15 cellular contexts compared by ENCODE assay signal in genomic region chr16:19429271-19429670, GRCh38. TPM values are rescaled to one million over a fixed set of nuclear protein-coding genes. Genes with fewer than 3 reads are reported as not detected.
DNase-seq lines count a peak whose midpoint lies in the region; ATAC-seq and TF ChIP-seq lines count a peak whose summit lies in the region.
"Had no signal": no experiment of that assay in that cellular context is flagged by ENCODE, and none has a peak within 500 bp of the region (broad histone marks: within the 10 kb centered on the region; RNA-seq: fewer than 3 reads in every experiment).

No MANE protein-coding gene starts in this region.

- CTCF ChIA-PET in HEK293T (lab: Yijun Ruan, JAX): no interaction called here

- H3K27me3 Mint-ChIP-seq in activated T-cell treated with anti-CD3 and anti-CD28 coated beads, Interleukin-2, amount 50 U/mL, for 24 hours: peaks cover 18% of the 10 kb centered on the region

- H3K36me3 Mint-ChIP-seq in activated T-cell treated with anti-CD3 and anti-CD28 coated beads, Interleukin-2, amount 50 U/mL, for 24 hours (ENCODE audit: low read depth): no peaks in the 10 kb centered on the region
- H3K36me3 Mint-ChIP-seq: naive thymus-derived CD4-positive, alpha-beta T cell had no signal

- H3K27ac ChIP-seq in epithelial cell of prostate: peak overlapping the region; percentile 45
- H3K27ac ChIP-seq: BLaER1 treated with 17β-estradiol and CSF1 and Interleukin-3, amounts not matched to agents 10 nM and 100 nM; spleen had no signal

- H3K27ac Mint-ChIP-seq in activated T-cell treated with anti-CD3 and anti-CD28 coated beads, Interleukin-2, amount 50 U/mL, for 24 hours: no peak overlapping the region
- H3K27ac Mint-ChIP-seq: naive thymus-derived CD4-positive, alpha-beta T cell had no signal

- no peak for ATAC-seq in Right ventricle myocardium inferior
- ATAC-seq: naive thymus-derived CD4-positive, alpha-beta T cell had no signal

- TF ChIP-seq CTCF in LNCaP clone FGC (IDR thresholded peaks at IDR 0.05; ENCODE audit: control insufficient read depth, extremely low read depth, insufficient read depth): no peak

- H3K9me3 Mint-ChIP-seq in activated T-cell treated with anti-CD3 and anti-CD28 coated beads, Interleukin-2, amount 50 U/mL, for 24 hours: no peaks in the 10 kb centered on the region

- no peak overlapping the region for H3K4me3 Mint-ChIP-seq in activated T-cell treated with anti-CD3 and anti-CD28 coated beads, Interleukin-2, amount 50 U/mL, for 24 hours
- H3K4me3 Mint-ChIP-seq: naive thymus-derived CD4-positive, alpha-beta T cell had no signal

- H3K4me3 ChIP-seq in LNCaP clone FGC (ENCODE audit: low read depth, low read length): no peak overlapping the region
- H3K4me3 ChIP-seq: BLaER1 treated with 17β-estradiol and CSF1 and Interleukin-3, amounts not matched to agents 10 nM and 100 nM; spleen had no signal

- intact Hi-C loops in Right ventricle myocardium inferior (cut with DNase I): no loop called here

- POLR2A ChIA-PET in HEK293T (lab: Yijun Ruan, JAX): no interaction called here

- DNase-seq in LNCaP clone FGC (ENCODE audit: low read depth): peak; percentile 97
- peak; percentile 17 for DNase-seq in NCI-H2081 treated with DMSO at 0.1 percent for 48 hours (lab: John Stamatoyannopoulos, UW)
- DNase-seq in epithelial cell of prostate (ENCODE audit: low read depth, low spot score): peak; percentile 22
- DNase-seq in renal cortical epithelial cell (ENCODE audit: low read depth): peak; percentile 33
- DNase-seq in Right ventricle myocardium inferior (ENCODE audit: missing footprints): no peak
- no peak for DNase-seq in HEK293T (ENCODE audit: extremely low spot score)
- DNase-seq in activated T-cell treated with anti-CD3 and anti-CD28 coated beads, Interleukin-2, amount 50 U/mL, for 24 hours: no peak
- DNase-seq: activated CD4-positive, alpha-beta T cell treated with anti-CD3 and anti-CD28 coated beads, Interleukin-2, amount 50 U/mL, for 48 hours; effector memory CD4-positive, alpha-beta T cell; hippocampal formation; naive thymus-derived CD4-positive, alpha-beta T cell; NCI-H446 treated with DMSO at 0.1 percent for 48 hours; spleen had no signal

- H3K4me1 Mint-ChIP-seq in activated T-cell treated with anti-CD3 and anti-CD28 coated beads, Interleukin-2, amount 50 U/mL, for 24 hours (ENCODE audit: low read depth): no peaks in the 10 kb centered on the region

TF ChIP-seq in HEK293T, 16 proteins besides CTCF, POLR2A, EP300 and RAD21:
- TF ChIP-seq CTBP1 (IDR thresholded peaks at IDR 0.05; ENCODE audit: borderline replicate concordance) (no peak), SP1 (IDR thresholded peaks at IDR 0.05) (no peak), BHLHE40 (IDR thresholded peaks at IDR 0.05; ENCODE audit: borderline replicate concordance) (no peak), ELF4 (IDR thresholded peaks at IDR 0.05) (no peak), FOXM1 (IDR thresholded peaks at IDR 0.05; ENCODE audit: borderline replicate concordance) (no peak), PKNOX1 (IDR thresholded peaks at IDR 0.05) (no peak), ZNF384 (IDR thresholded peaks at IDR 0.05) (no peak), FOXK2 (IDR thresholded peaks at IDR 0.05) (no peak), HDGF (IDR thresholded peaks at IDR 0.05; ENCODE audit: borderline replicate concordance) (no peak), SUZ12 (IDR thresholded peaks at IDR 0.05) (no peak), LEF1 (IDR thresholded peaks at IDR 0.05; ENCODE audit: borderline replicate concordance) (no peak), NFRKB (IDR thresholded peaks at IDR 0.05) (no peak), TARDBP (IDR thresholded peaks at IDR 0.05) (no peak), ARNT (IDR thresholded peaks at IDR 0.05) (no peak), FOXA1 (IDR thresholded peaks at IDR 0.05) (no peak), L3MBTL2 (conservative IDR thresholded peaks at IDR 0.05) (no peak)
TF ChIP-seq in HEK293T: peak in this region for 0.

RNA-seq across cellular contexts. Expression of gene TMC5, which starts 11.6 kb away (rescaled TPM):
- total RNA-seq in renal cortical epithelial cell (0.05 and 0.17 TPM in 2 replicates), Right ventricle myocardium inferior (not detected)
- total RNA-seq: cardiac septum; naive thymus-derived CD4-positive, alpha-beta T cell had no signal

Comparison
In these comparisons a context has a peak if more than half of its experiments do, and no peak if none do; other contexts are left out.
1. DNase-seq: peak in LNCaP clone FGC (single experiment), NCI-H2081 treated with DMSO at 0.1 percent for 48 hours (single experiment), epithelial cell of prostate (single experiment) and renal cortical epithelial cell (single experiment); none in Right ventricle myocardium inferior (single experiment), HEK293T (single experiment) and activated T-cell treated with anti-CD3 and anti-CD28 coated beads, Interleukin-2, amount 50 U/mL, for 24 hours (single experiment).